ENCODE assay signal across 10 cellular contexts in genomic region chr22:27810566-27810965, GRCh38. TPM values are rescaled to one million over a fixed set of nuclear protein-coding genes. Genes with fewer than 3 reads are reported as not detected.
DNase-seq lines count a peak whose midpoint lies in the region; ATAC-seq and TF ChIP-seq lines count a peak whose summit lies in the region.
"Had no signal": no experiment of that assay in that cellular context is flagged by ENCODE, and none has a peak within 500 bp of the region (broad histone marks: within the 10 kb centered on the region; RNA-seq: fewer than 3 reads in every experiment).

No MANE protein-coding gene starts in this region.

- no peak for TF ChIP-seq CTCF in upper lobe of right lung (IDR thresholded peaks at IDR 0.05)

- DNase-seq in NCI-H2171 treated with DMSO at 0.1 percent for 48 hours (lab: John Stamatoyannopoulos, UW) (peak; percentile 37), NCI-H2171 (lab: John Stamatoyannopoulos, UW) (no peak), dermis blood vessel endothelial cell (peak; percentile 50), lung microvascular endothelial cell (ENCODE audit: low read depth in 2 of 2) (peak; percentile 24 to 59), upper lobe of right lung (no peak), HEK293T (ENCODE audit: extremely low spot score) (no peak)

- no peaks in the 10 kb centered on the region for H3K36me3 ChIP-seq in upper lobe of right lung

- peaks cover 10% of the 10 kb centered on the region for H3K4me1 ChIP-seq in upper lobe of right lung

- intact Hi-C loops in upper lobe of right lung (cut with DNase I), result no loop called here

- POLR2A ChIA-PET in HEK293T (lab: Yijun Ruan, JAX), result no interaction called here

- H3K4me3 ChIP-seq in upper lobe of right lung, result no peak overlapping the region

- no peaks in the 10 kb centered on the region for H3K27me3 ChIP-seq in upper lobe of right lung

- no peaks in the 10 kb centered on the region for H3K9me3 ChIP-seq in upper lobe of right lung

- peak; percentile 64 for ATAC-seq in upper lobe of right lung
- ATAC-seq in HG03520 (IDR thresholded peaks at IDR 0.05; ENCODE audit: unreplicated experiment), result no peak
- no peak for ATAC-seq in HG02763 (IDR thresholded peaks at IDR 0.05; ENCODE audit: unreplicated experiment)
- ATAC-seq: stimulated activated effector memory CD8-positive, alpha-beta T cell treated with anti-CD3 and anti-CD28 coated beads, Interleukin-12 subunit alpha, Interleukin-12 subunit beta, amount 100 ng/mL, for 72 hours had no signal

- H3K27ac ChIP-seq in upper lobe of right lung, result no peak overlapping the region
- H3K27ac ChIP-seq: KMS-11 had no signal

- CTCF ChIA-PET in HEK293T (lab: Yijun Ruan, JAX), result no interaction called here

TF ChIP-seq in HEK293T, 16 proteins besides CTCF, POLR2A, EP300 and RAD21:
- TF ChIP-seq SUZ12 (IDR thresholded peaks at IDR 0.05) (no peak), PKNOX1 (IDR thresholded peaks at IDR 0.05) (no peak), FOXM1 (IDR thresholded peaks at IDR 0.05; ENCODE audit: borderline replicate concordance) (no peak), ZNF384 (IDR thresholded peaks at IDR 0.05) (no peak), FOXA1 (IDR thresholded peaks at IDR 0.05) (no peak), CTBP1 (IDR thresholded peaks at IDR 0.05; ENCODE audit: borderline replicate concordance) (no peak), NFRKB (IDR thresholded peaks at IDR 0.05) (no peak), LEF1 (IDR thresholded peaks at IDR 0.05; ENCODE audit: borderline replicate concordance) (no peak), SP1 (IDR thresholded peaks at IDR 0.05) (no peak), HDGF (IDR thresholded peaks at IDR 0.05; ENCODE audit: borderline replicate concordance) (no peak), ARNT (IDR thresholded peaks at IDR 0.05) (no peak)

RNA-seq across cellular contexts. Expression of gene MN1, which starts 9.0 kb away (rescaled TPM):
- total RNA-seq in dermis blood vessel endothelial cell (0.34 and 0.47 TPM in 2 replicates), lung microvascular endothelial cell (under 0.01 and 0.22 TPM in 2 replicates), upper lobe of right lung (4.0 TPM)

Comparison
In these comparisons a context has a peak if more than half of its experiments do, and no peak if none do; other contexts are left out.
1. DNase-seq: peak in NCI-H2171 treated with DMSO at 0.1 percent for 48 hours (single experiment), dermis blood vessel endothelial cell (single experiment) and lung microvascular endothelial cell (2 of 2); none in NCI-H2171 (single experiment), upper lobe of right lung (single experiment) and HEK293T (single experiment).